ENCODE assay signal across 8 cellular contexts in the genomic region with DNA sequence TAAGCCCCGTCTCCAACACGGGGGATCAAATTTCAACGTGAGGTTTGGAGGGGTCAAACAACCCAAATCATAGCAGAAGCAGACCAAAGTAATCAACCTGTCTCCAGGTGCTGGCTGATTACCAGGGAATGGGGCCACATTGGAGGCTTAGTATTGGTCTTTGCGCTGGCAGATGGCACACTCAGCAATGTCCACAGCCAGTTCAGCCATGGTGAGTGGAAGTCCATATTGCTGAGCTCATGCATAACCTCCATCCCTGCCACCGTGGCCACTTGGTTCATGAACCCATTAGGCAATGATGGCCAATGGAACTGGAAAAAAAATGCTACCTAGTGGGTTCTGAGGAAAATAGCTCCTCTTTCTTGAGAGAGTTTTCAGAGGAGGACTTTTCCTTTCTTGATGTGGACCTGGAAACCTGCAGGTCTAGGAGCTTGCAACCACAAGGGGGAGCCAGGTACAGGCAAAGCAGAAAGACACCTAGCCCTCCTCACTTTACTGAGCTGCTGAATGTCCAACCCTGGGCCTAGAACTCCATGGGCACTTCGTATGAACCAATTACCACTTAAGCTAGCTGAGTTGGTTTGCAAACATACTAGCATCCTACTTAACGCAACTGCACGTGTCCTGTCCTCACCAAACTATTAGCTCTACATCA.
DNase-seq lines count a peak whose midpoint lies in the region; ATAC-seq and TF ChIP-seq lines count a peak whose summit lies in the region.

No MANE protein-coding gene starts in this region.

- H3K27ac Mint-ChIP-seq in mesothelial cell of epicardium, result no peak overlapping the region

- no peak overlapping the region for H3K4me3 Mint-ChIP-seq in mesothelial cell of epicardium

- ATAC-seq in GM21529 (IDR thresholded peaks at IDR 0.05; ENCODE audit: unreplicated experiment), result peak; percentile 94

- no peaks in the 10 kb centered on the region for H3K36me3 Mint-ChIP-seq in mesothelial cell of epicardium

- H3K9me3 Mint-ChIP-seq in mesothelial cell of epicardium, result peaks cover 1% of the 10 kb centered on the region

- no peaks in the 10 kb centered on the region for H3K4me1 ChIP-seq in colonic mucosa

- no peaks in the 10 kb centered on the region for H3K9me3 ChIP-seq in colonic mucosa

- no peaks in the 10 kb centered on the region for H3K36me3 ChIP-seq in colonic mucosa

- no peak overlapping the region for H3K9ac ChIP-seq in colonic mucosa (ENCODE audit: low read depth in 2 of 2, low read length in 2 of 2)

- H3K27ac ChIP-seq in colonic mucosa, result no peak overlapping the region

- TF ChIP-seq CTCF in colonic mucosa (IDR thresholded peaks at IDR 0.05), result no peak
- peak; percentile 35 for TF ChIP-seq CTCF in mesothelial cell of epicardium (IDR thresholded peaks at IDR 0.05; ENCODE audit: unreplicated experiment)

- no peaks in the 10 kb centered on the region for H3K4me1 Mint-ChIP-seq in mesothelial cell of epicardium

- DNase-seq in EL (peak; percentile 44), Kasumi-1 (lab: John Stamatoyannopoulos, UW) (peak; percentile 66 to 71), colonic mucosa (peak; percentile 57), mesothelial cell of epicardium (ENCODE audit: low spot score in 2 of 2, unreplicated experiment in 2 of 2) (no peak), mesenteric fat pad (ENCODE audit: low spot score) (no peak)
- DNase-seq in activated CD4-positive, alpha-beta T cell treated with anti-CD3 and anti-CD28 coated beads for 24 hours (ENCODE audit: low read depth in 2 of 2), result peak; percentile 45 to 60
- peak; percentile 26 for DNase-seq in stimulated activated naive CD4-positive, alpha-beta T cell treated with Interleukin-2 at 50 U/mL for 16 hours (lab: John Stamatoyannopoulos, UW)

- intact Hi-C loops in colonic mucosa (cut with DNase I), result loop anchor here (5.0 kb wide), 2 partner anchors 249 to 444 kb away; no protein-coding TSS in a partner anchor

- no peaks in the 10 kb centered on the region for H3K27me3 ChIP-seq in colonic mucosa

- no peak overlapping the region for H3K4me3 ChIP-seq in colonic mucosa

- H3K27me3 Mint-ChIP-seq in mesothelial cell of epicardium (ENCODE audit: low read depth), result peaks cover 6% of the 10 kb centered on the region

Comparison
In these comparisons a context has a peak if more than half of its experiments do, and no peak if none do; other contexts are left out.
1. DNase-seq: peak in EL (single experiment), Kasumi-1 (2 of 2), activated CD4-positive, alpha-beta T cell treated with anti-CD3 and anti-CD28 coated beads for 24 hours (2 of 2), colonic mucosa (single experiment) and stimulated activated naive CD4-positive, alpha-beta T cell treated with Interleukin-2 at 50 U/mL for 16 hours (single experiment); none in mesothelial cell of epicardium (0 of 2) and mesenteric fat pad (single experiment).